In genomic region chr6:73579389-73579788, GRCh38 we compare ENCODE assay signal across 8 cellular contexts.
A peak's percentile ranks its signal among the peaks of the same experiment; 100 is the strongest.
DNase-seq lines count a peak whose midpoint lies in the region; ATAC-seq lines count a peak whose summit lies in the region.

No MANE protein-coding gene starts in this region.

- H3K27me3 ChIP-seq in ACC112 (ENCODE audit: insufficient read depth, low read length) (no peaks in the 10 kb centered on the region), HUES48 (ENCODE audit: control insufficient read depth, insufficient read depth, low read length) (no peaks in the 10 kb centered on the region), mucosa of rectum (ENCODE audit: control insufficient read depth in 2 of 2, insufficient read depth in 2 of 2, low read length in 2 of 2) (no peaks in the 10 kb centered on the region)

- DNase-seq in caudate nucleus (lab: John Stamatoyannopoulos, UW) (peak in 2 of 61 donors; percentile 2 to 7), EL (no peak), inferior parietal cortex (ENCODE audit: extremely low spot score) (no peak)

- H3K27ac ChIP-seq in ACC112 (ENCODE audit: low read depth, low read length) (peak overlapping the region; percentile 99), HUES48 (ENCODE audit: low read depth, low read length) (peak overlapping the region; percentile 100), caudate nucleus (ENCODE audit: low read depth, low read length) (peak overlapping the region; percentile 95), mucosa of rectum (ENCODE audit: low read depth in 2 of 2, low read length in 2 of 2) (peak overlapping the region; percentile 75 to 79)

- H3K79me2 ChIP-seq in ACC112 (ENCODE audit: control insufficient read depth, insufficient read depth, low read length, unreplicated experiment) = no peaks in the 10 kb centered on the region

- H3K36me3 ChIP-seq in ACC112 (ENCODE audit: insufficient read depth, low read length) = no peaks in the 10 kb centered on the region
- H3K36me3 ChIP-seq in HUES48 (ENCODE audit: control insufficient read depth, insufficient read depth, low read length) = no peaks in the 10 kb centered on the region
- no peaks in the 10 kb centered on the region for H3K36me3 ChIP-seq in mucosa of rectum (ENCODE audit: control insufficient read depth in 2 of 2, insufficient read depth in 2 of 2, low read length in 2 of 2)

- ATAC-seq in HG03342 (IDR thresholded peaks at IDR 0.05; ENCODE audit: unreplicated experiment) (no peak), HG03159 (IDR thresholded peaks at IDR 0.05; ENCODE audit: unreplicated experiment) (no peak)

- H3K4me3 ChIP-seq in ACC112 (ENCODE audit: low read depth, low read length) (peak overlapping the region; percentile 33), HUES48 (ENCODE audit: low read depth, low read length) (no peak overlapping the region), mucosa of rectum (ENCODE audit: low read length in 2 of 2) (no peak overlapping the region)

- H3K4me1 ChIP-seq in ACC112 (ENCODE audit: control insufficient read depth, insufficient read depth, low read length, unreplicated experiment) = peaks cover 30% of the 10 kb centered on the region
- H3K4me1 ChIP-seq in HUES48 (ENCODE audit: control insufficient read depth, insufficient read depth, low read length) = peaks cover 36% of the 10 kb centered on the region
- peaks cover 7 to 12% of the 10 kb centered on the region in 2 donors for H3K4me1 ChIP-seq in mucosa of rectum (ENCODE audit: control insufficient read depth in 2 of 2, insufficient read depth in 2 of 2, low read length in 2 of 2)

- peak overlapping the region; percentile 91 for H3K9ac ChIP-seq in HUES48 (ENCODE audit: low read depth, low read length)
- no peak overlapping the region for H3K9ac ChIP-seq in mucosa of rectum (ENCODE audit: low read depth in 1 of 2, low read length in 2 of 2)

- peak overlapping the region; percentile 5 for H2AFZ ChIP-seq in ACC112 (ENCODE audit: low read length, unreplicated experiment)

- H3K9me3 ChIP-seq in HUES48 (ENCODE audit: control insufficient read depth, insufficient read depth, low read length) (no peaks in the 10 kb centered on the region; the same call in 1 of the 2 replicates), mucosa of rectum (ENCODE audit: control insufficient read depth in 2 of 2, low read length in 2 of 2) (no peaks in the 10 kb centered on the region)
